Comparison of ENCODE assay signal across 8 cellular contexts in genomic region chr5:14174235-14174636, GRCh38. TPM values are rescaled to one million over a fixed set of nuclear protein-coding genes. Genes with fewer than 3 reads are reported as not detected.
DNase-seq lines count a peak whose midpoint lies in the region; ATAC-seq and TF ChIP-seq lines count a peak whose summit lies in the region.

No MANE protein-coding gene starts in this region.

- no peaks in the 10 kb centered on the region for H3K9me2 ChIP-seq in hepatocyte (replicated peaks; ENCODE audit: insufficient read depth)

- POLR2A ChIA-PET in activated CD4-positive, alpha-beta memory T cell treated with anti-CD3 and anti-CD28 coated beads, Interleukin-2, amount 10 ng/mL, durations not matched to agents 7 days and 5 days (lab: Charles Lee): no interaction called here

- H3K9me3 ChIP-seq in hepatocyte (ENCODE audit: low read depth): no peaks in the 10 kb centered on the region

- no peaks in the 10 kb centered on the region for H3K27me3 ChIP-seq in hepatocyte

- peaks cover 28% of the 10 kb centered on the region for H3K4me1 ChIP-seq in hepatocyte (ENCODE audit: insufficient read depth)

- no peak for TF ChIP-seq POLR2A in lower leg skin (IDR thresholded peaks at IDR 0.05)

- no peaks in the 10 kb centered on the region for H3K4me1 Mint-ChIP-seq in activated CD4-positive, alpha-beta memory T cell treated with anti-CD3 and anti-CD28 coated beads, Interleukin-2, amount 10 ng/mL, durations not matched to agents 7 days and 5 days

- H3K9me3 Mint-ChIP-seq in activated CD4-positive, alpha-beta memory T cell treated with anti-CD3 and anti-CD28 coated beads, Interleukin-2, amount 10 ng/mL, durations not matched to agents 7 days and 5 days: no peaks in the 10 kb centered on the region

- H3K4me3 ChIP-seq in hepatocyte (no peak overlapping the region), lower leg skin (ENCODE audit: low read depth, poor library complexity, severe bottlenecking) (no peak overlapping the region)

- H3K4me2 ChIP-seq in hepatocyte: peak overlapping the region; percentile 45

- CTCF ChIA-PET in activated CD4-positive, alpha-beta memory T cell treated with anti-CD3 and anti-CD28 coated beads, Interleukin-2, amount 10 ng/mL, durations not matched to agents 7 days and 5 days (lab: Charles Lee): no interaction called here

- H3K27ac ChIP-seq in hepatocyte: peak overlapping the region; percentile 36

- H2AFZ ChIP-seq in hepatocyte: no peak overlapping the region

- H3K36me3 ChIP-seq in hepatocyte (replicated peaks; ENCODE audit: insufficient read depth, low read depth): no peaks in the 10 kb centered on the region

- H3K27ac Mint-ChIP-seq in activated CD4-positive, alpha-beta memory T cell treated with anti-CD3 and anti-CD28 coated beads, Interleukin-2, amount 10 ng/mL, durations not matched to agents 7 days and 5 days: no peak overlapping the region

- H3K79me2 ChIP-seq in hepatocyte: peaks cover 100% of the 10 kb centered on the region

- H4K20me1 ChIP-seq in hepatocyte (ENCODE audit: insufficient read depth, poor library complexity, severe bottlenecking): peaks cover 64% of the 10 kb centered on the region

- 36% methylated on average over 8 of the region's 8 CpGs for WGBS in hepatocyte (ENCODE audit: low lambda C conversion rate, missing lambda C conversion rate)
- WGBS in lower leg skin, 2 donors: 49 to 64% methylated on average over 8 of the region's 8 CpGs

- ATAC-seq in GM21723 (IDR thresholded peaks at IDR 0.05; ENCODE audit: unreplicated experiment) (peak; percentile 39), HG03520 (IDR thresholded peaks at IDR 0.05; ENCODE audit: unreplicated experiment) (no peak)

- peaks cover 17% of the 10 kb centered on the region for H3K27me3 Mint-ChIP-seq in activated CD4-positive, alpha-beta memory T cell treated with anti-CD3 and anti-CD28 coated beads, Interleukin-2, amount 10 ng/mL, durations not matched to agents 7 days and 5 days

- no peak overlapping the region for H3K4me3 Mint-ChIP-seq in activated CD4-positive, alpha-beta memory T cell treated with anti-CD3 and anti-CD28 coated beads, Interleukin-2, amount 10 ng/mL, durations not matched to agents 7 days and 5 days

- intact Hi-C loops in lower leg skin (cut with DNase I; ENCODE audit: low total_unique reads): no loop called here

- no peaks in the 10 kb centered on the region for H3K36me3 Mint-ChIP-seq in activated CD4-positive, alpha-beta memory T cell treated with anti-CD3 and anti-CD28 coated beads, Interleukin-2, amount 10 ng/mL, durations not matched to agents 7 days and 5 days (ENCODE audit: low read depth)

- DNase-seq in A172 (ENCODE audit: low spot score) (peak; percentile 73), NCI-H526 treated with DMSO at 0.1 percent for 48 hours (lab: John Stamatoyannopoulos, UW) (peak; percentile 23), hepatocyte (ENCODE audit: low spot score) (no peak), lower leg skin (ENCODE audit: low spot score in 2 of 2) (no peak), NCI-H146 treated with DMSO at 0.1 percent for 48 hours (lab: John Stamatoyannopoulos, UW; ENCODE audit: unreplicated experiment) (no peak)
- DNase-seq in activated CD4-positive, alpha-beta memory T cell treated with anti-CD3 and anti-CD28 coated beads, Interleukin-2, amount 10 ng/mL, durations not matched to agents 7 days and 5 days: no peak

- TF ChIP-seq CTCF in hepatocyte (IDR thresholded peaks at IDR 0.05; ENCODE audit: poor library complexity) (no peak), lower leg skin (IDR thresholded peaks at IDR 0.05) (no peak)

RNA-seq across cellular contexts. Expression of gene TRIO, which starts 31.1 kb away (rescaled TPM):
- 120 and 180 TPM in 2 replicates for total RNA-seq in A172 (2014; rRNA removed; shearing (Covaris generic))
- total RNA-seq in hepatocyte: 63.0 and 78.2 TPM in 2 replicates
- polyA plus RNA-seq in hepatocyte: 18.5 and 25.6 TPM in 2 replicates
- 1 to 10 TPM; 8.1 to 8.3 TPM for total RNA-seq in activated CD4-positive, alpha-beta memory T cell treated with anti-CD3 and anti-CD28 coated beads, Interleukin-2, amount 10 ng/mL, durations not matched to agents 7 days and 5 days
- total RNA-seq in lower leg skin: 100 to 1,000 TPM in 1 of 4 donors, 10 to 100 TPM in 3; 47.8 to 101 (median 64.5) TPM

Comparison
In these comparisons a context has a peak if more than half of its experiments do, and no peak if none do; other contexts are left out.
1. DNase-seq: peak in A172 (single experiment) and NCI-H526 treated with DMSO at 0.1 percent for 48 hours (single experiment); none in hepatocyte (single experiment), activated CD4-positive, alpha-beta memory T cell treated with anti-CD3 and anti-CD28 coated beads, Interleukin-2, amount 10 ng/mL, durations not matched to agents 7 days and 5 days (single experiment), lower leg skin (0 of 2) and NCI-H146 treated with DMSO at 0.1 percent for 48 hours (single experiment).